In the genomic region with DNA sequence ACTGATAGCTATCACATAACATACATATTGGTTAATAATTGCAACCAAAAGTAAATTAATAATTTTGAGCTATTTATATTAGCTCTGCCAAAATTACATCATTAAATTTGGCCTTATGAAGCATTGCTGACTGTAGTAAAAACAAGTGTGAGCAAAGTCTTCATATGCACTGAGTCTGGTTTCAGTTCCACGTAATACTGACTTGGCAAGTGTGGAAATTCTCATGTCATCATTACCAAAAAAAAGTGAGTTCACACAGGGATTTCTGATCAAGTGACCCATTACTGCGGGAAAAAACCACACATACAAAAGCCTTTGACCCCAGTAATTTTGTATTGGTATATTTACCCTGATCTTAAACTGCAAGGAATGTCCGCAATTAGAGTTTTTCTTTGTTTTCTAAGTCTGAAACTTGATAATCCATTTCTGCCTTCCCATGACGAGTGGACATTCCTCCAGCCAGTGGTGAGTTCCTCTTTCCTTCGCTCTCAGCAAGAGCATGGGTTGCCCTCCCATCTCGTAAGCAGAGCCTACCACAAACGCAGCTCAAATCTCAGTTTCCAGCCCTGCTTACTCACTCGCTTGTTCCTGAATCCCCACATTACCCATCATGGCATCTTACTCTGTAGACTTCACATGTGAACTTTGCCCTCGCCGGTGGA, we compare ENCODE assay signal across 2 cellular contexts.
TF ChIP-seq lines count a peak whose summit lies in the region.

No MANE protein-coding gene starts in this region.

TF ChIP-seq in IMR-90, 13 proteins besides CTCF, POLR2A, EP300 and RAD21:
- TF ChIP-seq CEBPB (IDR thresholded peaks at IDR 0.05; ENCODE audit: low read depth, low read length): no peak

TF ChIP-seq in SK-N-SH, 30 proteins besides CTCF, POLR2A, EP300 and RAD21:
- no peak for TF ChIP-seq NRF1 (IDR thresholded peaks at IDR 0.05; ENCODE audit: low read depth, low read length)
- no peak for TF ChIP-seq TCF12 (IDR thresholded peaks at IDR 0.05)
- no peak for TF ChIP-seq CHD2 (IDR thresholded peaks at IDR 0.05; ENCODE audit: low read length, partially characterized antibody)
- TF ChIP-seq GATA2 (CRISPR knock-in tag; IDR thresholded peaks at IDR 0.05): no peak
- TF ChIP-seq NFIC (IDR thresholded peaks at IDR 0.05; ENCODE audit: borderline replicate concordance): no peak
- TF ChIP-seq, protein P1, sequence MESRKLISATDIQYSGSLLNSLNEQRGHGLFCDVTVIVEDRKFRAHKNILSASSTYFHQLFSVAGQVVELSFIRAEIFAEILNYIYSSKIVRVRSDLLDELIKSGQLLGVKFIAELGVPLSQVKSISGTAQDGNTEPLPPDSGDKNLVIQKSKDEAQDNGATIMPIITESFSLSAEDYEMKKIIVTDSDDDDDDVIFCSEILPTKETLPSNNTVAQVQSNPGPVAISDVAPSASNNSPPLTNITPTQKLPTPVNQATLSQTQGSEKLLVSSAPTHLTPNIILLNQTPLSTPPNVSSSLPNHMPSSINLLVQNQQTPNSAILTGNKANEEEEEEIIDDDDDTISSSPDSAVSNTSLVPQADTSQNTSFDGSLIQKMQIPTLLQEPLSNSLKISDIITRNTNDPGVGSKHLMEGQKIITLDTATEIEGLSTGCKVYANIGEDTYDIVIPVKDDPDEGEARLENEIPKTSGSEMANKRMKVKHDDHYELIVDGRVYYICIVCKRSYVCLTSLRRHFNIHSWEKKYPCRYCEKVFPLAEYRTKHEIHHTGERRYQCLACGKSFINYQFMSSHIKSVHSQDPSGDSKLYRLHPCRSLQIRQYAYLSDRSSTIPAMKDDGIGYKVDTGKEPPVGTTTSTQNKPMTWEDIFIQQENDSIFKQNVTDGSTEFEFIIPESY (IDR thresholded peaks at IDR 0.05; ENCODE audit: borderline replicate concordance, low read depth): no peak
